Comparison of ENCODE assay signal across 9 cellular contexts in the genomic region with DNA sequence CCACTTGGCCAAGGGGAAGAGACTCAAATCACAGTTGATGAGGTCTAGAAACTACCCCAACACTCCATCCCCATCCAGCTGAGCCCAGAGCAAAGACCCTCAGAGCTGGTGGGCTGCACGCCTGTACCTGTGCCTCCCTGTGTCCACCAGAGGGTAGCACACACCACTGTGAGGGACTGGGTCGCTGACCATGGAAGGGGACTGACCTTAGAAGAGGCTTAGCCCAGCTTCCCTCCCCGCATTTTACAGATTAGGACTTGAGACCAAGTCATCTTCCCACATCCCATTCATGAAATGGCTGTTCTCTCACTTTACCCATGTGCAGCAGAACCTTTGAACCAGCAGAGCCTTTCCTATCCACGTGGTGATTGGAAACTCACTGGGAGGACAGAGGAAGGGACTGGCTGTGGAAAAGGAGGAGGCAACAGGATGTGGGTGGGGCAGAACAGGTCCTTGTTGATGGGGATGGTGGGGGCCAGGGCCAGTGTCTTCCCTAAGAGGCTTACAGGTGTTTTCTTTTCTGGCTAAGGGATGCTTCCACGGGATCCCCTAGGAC. TPM values are rescaled to one million over a fixed set of nuclear protein-coding genes. Genes with fewer than 3 reads are reported as not detected.
DNase-seq lines count a peak whose midpoint lies in the region; ATAC-seq and TF ChIP-seq lines count a peak whose summit lies in the region.
"Had no signal": no experiment of that assay in that cellular context is flagged by ENCODE, and none has a peak within 500 bp of the region (broad histone marks: within the 10 kb centered on the region; RNA-seq: fewer than 3 reads in every experiment).

No MANE protein-coding gene starts in this region.

- H3K4me3 Mint-ChIP-seq in natural killer cell, result no peak overlapping the region

- intact Hi-C loops in natural killer cell (cut with micrococcal nuclease), result no loop called here

- no peak overlapping the region for H3K4me3 ChIP-seq in retinal pigment epithelial cell (ENCODE audit: low read length)

- peaks cover 7 to 32% of the 10 kb centered on the region in 2 donors for H3K27me3 Mint-ChIP-seq in natural killer cell (ENCODE audit: low read depth in 2 of 2)

- H3K4me1 Mint-ChIP-seq in natural killer cell, result peaks cover 19 to 41% of the 10 kb centered on the region in 2 donors

- no peaks in the 10 kb centered on the region for H3K36me3 Mint-ChIP-seq in natural killer cell

- TF ChIP-seq CTCF in retinal pigment epithelial cell (conservative IDR thresholded peaks at IDR 0.05; ENCODE audit: low read depth, low read length) (peak; percentile 85), natural killer cell (IDR thresholded peaks at IDR 0.05) (no peak)

- ATAC-seq in natural killer cell, result no peak
- ATAC-seq in GM21737 (IDR thresholded peaks at IDR 0.05; ENCODE audit: unreplicated experiment), result no peak

- peak; percentile 47 for DNase-seq in DMS 273 (lab: John Stamatoyannopoulos, UW; ENCODE audit: unreplicated experiment)
- no peak for DNase-seq in DMS 273 treated with DMSO at 0.1 percent for 48 hours (lab: John Stamatoyannopoulos, UW)
- DNase-seq in NCI-H82 treated with DMSO at 0.1 percent for 48 hours (lab: John Stamatoyannopoulos, UW; ENCODE audit: unreplicated experiment), result peak; percentile 28
- DNase-seq in fibroblast of gingiva (ENCODE audit: low read depth), result peak; percentile 45
- peak; percentile 6 for DNase-seq in retinal pigment epithelial cell (ENCODE audit: low read depth)
- no peak for DNase-seq in nucleus accumbens (lab: John Stamatoyannopoulos, UW)
- DNase-seq in natural killer cell, result no peak
- DNase-seq: NCI-H1930 had no signal

- no peak overlapping the region for H3K27ac Mint-ChIP-seq in natural killer cell

- no peaks in the 10 kb centered on the region for H3K9me3 Mint-ChIP-seq in natural killer cell

RNA-seq across cellular contexts. Expression of gene CPXM1, which starts 44.3 kb away (rescaled TPM):
- 1 to 10 TPM in 2 of 3 donors, under 1 TPM in 1; 0.49 to 2.3 (median 1.5) TPM for total RNA-seq in natural killer cell

RNA-seq across cellular contexts. Expression of gene C20orf141, which starts 58.7 kb away (rescaled TPM):
- not detected for total RNA-seq in natural killer cell

Comparison
In these comparisons a context has a peak if more than half of its experiments do, and no peak if none do; other contexts are left out.
1. DNase-seq: peak in DMS 273 (single experiment), NCI-H82 treated with DMSO at 0.1 percent for 48 hours (single experiment), fibroblast of gingiva (single experiment) and retinal pigment epithelial cell (single experiment); none in DMS 273 treated with DMSO at 0.1 percent for 48 hours (single experiment), nucleus accumbens (0 of 56) and natural killer cell (single experiment).